In the genomic region with DNA sequence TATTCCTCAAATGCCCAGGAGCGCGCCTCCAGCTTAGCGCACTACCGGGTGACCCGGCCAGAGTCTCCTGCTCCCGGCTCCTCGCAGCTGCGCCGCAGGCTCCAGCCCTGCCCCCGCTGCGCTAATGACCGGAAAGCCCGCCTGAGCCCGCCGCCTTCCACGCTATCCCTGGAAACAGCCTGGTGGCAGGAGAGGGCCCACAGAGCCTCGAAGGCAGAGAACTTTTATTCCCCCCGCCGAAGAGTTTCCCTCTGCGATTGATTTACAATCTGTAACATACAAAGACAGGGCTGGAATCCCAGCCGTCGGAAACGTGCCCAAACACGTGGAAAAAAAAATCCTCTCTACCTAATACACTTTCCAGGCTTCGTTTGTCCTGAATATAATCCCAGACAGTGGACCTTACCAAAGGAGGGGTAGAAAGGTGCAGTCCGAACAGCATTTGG, we compare ENCODE assay signal across 1 cellular context.
TF ChIP-seq lines count a peak whose summit lies in the region.

No MANE protein-coding gene starts in this region.

TF ChIP-seq in H1, 55 proteins besides CTCF, POLR2A, EP300 and RAD21:
- TF ChIP-seq, protein P1, sequence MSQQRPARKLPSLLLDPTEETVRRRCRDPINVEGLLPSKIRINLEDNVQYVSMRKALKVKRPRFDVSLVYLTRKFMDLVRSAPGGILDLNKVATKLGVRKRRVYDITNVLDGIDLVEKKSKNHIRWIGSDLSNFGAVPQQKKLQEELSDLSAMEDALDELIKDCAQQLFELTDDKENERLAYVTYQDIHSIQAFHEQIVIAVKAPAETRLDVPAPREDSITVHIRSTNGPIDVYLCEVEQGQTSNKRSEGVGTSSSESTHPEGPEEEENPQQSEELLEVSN (IDR thresholded peaks at IDR 0.05) = peak; percentile 27; the same call in 1 of the 2 replicates
- no peak for TF ChIP-seq TAF7 (optimal IDR thresholded peaks at IDR 0.05; ENCODE audit: borderline replicate concordance, low read depth, low read length)
- TF ChIP-seq TAF1 (IDR thresholded peaks at IDR 0.05; ENCODE audit: low read depth, low read length) = no peak
- TF ChIP-seq SUZ12 (IDR thresholded peaks at IDR 0.05; ENCODE audit: low read length) = peak; percentile 90
- TF ChIP-seq KDM4A (IDR thresholded peaks at IDR 0.05; ENCODE audit: low read depth, low read length, severe bottlenecking) = no peak
- TF ChIP-seq TCF12 (IDR thresholded peaks at IDR 0.05; ENCODE audit: low read depth, low read length) = 0 out of 2 replicates have a peak, but pooled peaks have one; percentile 36
